9 cellular contexts compared by ENCODE assay signal in genomic region chr2:73291093-73291460, GRCh38. TPM values are rescaled to one million over a fixed set of nuclear protein-coding genes. Genes with fewer than 3 reads are reported as not detected.
A peak's percentile ranks its signal among the peaks of the same experiment; 100 is the strongest.
DNase-seq lines count a peak whose midpoint lies in the region; ATAC-seq and TF ChIP-seq lines count a peak whose summit lies in the region.
"Had no signal": no experiment of that assay in that cellular context is flagged by ENCODE, and none has a peak within 500 bp of the region (broad histone marks: within the 10 kb centered on the region; RNA-seq: fewer than 3 reads in every experiment).

No MANE protein-coding gene starts in this region.

- no peak overlapping the region for H3K27ac ChIP-seq in Peyer's patch

- no peak for TF ChIP-seq CTCF in GM13977 (IDR thresholded peaks at IDR 0.05; ENCODE audit: extremely low read depth, insufficient read depth, missing control alignments)
- TF ChIP-seq CTCF in Peyer's patch (IDR thresholded peaks at IDR 0.05): no peak

- DNase-seq in GM13977 (ENCODE audit: low spot score): peak; percentile 79
- DNase-seq in Peyer's patch: peak; percentile 29 to 67 (median 57)
- DNase-seq in amniotic epithelial cell (ENCODE audit: low read depth): peak; percentile 34
- peak; percentile 48 to 49 for DNase-seq in stimulated activated CD4-positive, alpha-beta T cell treated with anti-CD3 and anti-CD28 coated beads, Interleukin-4, amount 100 ng/mL, for 48 hours (ENCODE audit: low read depth in 2 of 2)
- DNase-seq in DMS79 (lab: John Stamatoyannopoulos, UW): no peak

- H3K36me3 ChIP-seq in Peyer's patch: no peaks in the 10 kb centered on the region

- H3K4me3 ChIP-seq in Peyer's patch (peak overlapping the region in 3 of 4 donors; percentile 20 to 27 (median 24)), iPS-18c (ENCODE audit: insufficient read depth, low read depth, low read length) (peak overlapping the region; percentile 47)

- peaks cover 0 to 26% (median 12%) of the 10 kb centered on the region in 4 donors for H3K4me1 ChIP-seq in Peyer's patch

- TF ChIP-seq POLR2A in Peyer's patch (IDR thresholded peaks at IDR 0.05): no peak

- peaks cover 0 to 26% of the 10 kb centered on the region in 2 donors for H3K27me3 ChIP-seq in Peyer's patch

- ATAC-seq in HG03139 (IDR thresholded peaks at IDR 0.05; ENCODE audit: unreplicated experiment) (no peak), GM21576 (IDR thresholded peaks at IDR 0.05; ENCODE audit: unreplicated experiment) (no peak)

- in situ Hi-C loops in GM13977 (cut with MboI; ENCODE audit: low pct_unique_long_range_greater_than_20kb, low sequenced_read_pairs, unreplicated experiment): no loop called here

- no peaks in the 10 kb centered on the region for H3K9me3 ChIP-seq in Peyer's patch
- H3K9me3 ChIP-seq in iPS-18c (ENCODE audit: control insufficient read depth, insufficient read depth, low read length): no peaks in the 10 kb centered on the region

RNA-seq across cellular contexts. Expression of gene EGR4, which starts 2.3 kb away (rescaled TPM):
- total RNA-seq in Peyer's patch: not detected
- total RNA-seq: SK-MEL-5 had no signal

RNA-seq across cellular contexts. Expression of gene FBXO41, which starts 6.8 kb away (rescaled TPM):
- 10 to 100 TPM in 1 of 4 donors, 1 to 10 TPM in 3; 1.8 to 12.4 (median 5.7) TPM for total RNA-seq in Peyer's patch

RNA-seq across cellular contexts. Expression of gene CCT7, which starts 57.0 kb away (rescaled TPM):
- 100 to 1,000 TPM in 2 of 4 donors, 10 to 100 TPM in 2; 83.5 to 131 (median 95.6) TPM for total RNA-seq in Peyer's patch

RNA-seq across cellular contexts. Expression of gene PRADC1, which starts 58.0 kb away (rescaled TPM):
- total RNA-seq in Peyer's patch: 10 to 100 TPM; 30.5 to 69.9 (median 41.4) TPM
